ENCODE assay signal across 1 cellular context in genomic region chr11:76579047-76579751, GRCh38.
TF ChIP-seq lines count a peak whose summit lies in the region.

No MANE protein-coding gene starts in this region.

TF ChIP-seq in GM23338, 12 proteins besides CTCF, POLR2A, EP300 and RAD21 (continued from another document):
- no peak for TF ChIP-seq ZNF462 (CRISPR knock-in tag; IDR thresholded peaks at IDR 0.05)
- TF ChIP-seq ETS1 (IDR thresholded peaks at IDR 0.05), result no peak
- no peak for TF ChIP-seq STAT1 (IDR thresholded peaks at IDR 0.05; ENCODE audit: unreplicated experiment)
- TF ChIP-seq POLR2AphosphoS5 (IDR thresholded peaks at IDR 0.05; ENCODE audit: low read depth), result no peak
- no peak for TF ChIP-seq CREB1 (CRISPR knock-in tag; IDR thresholded peaks at IDR 0.05; ENCODE audit: low read depth)
- TF ChIP-seq EZH2phosphoT487 (IDR thresholded peaks at IDR 0.05; ENCODE audit: unreplicated experiment), result no peak
- no peak for TF ChIP-seq EZH2 (IDR thresholded peaks at IDR 0.05; ENCODE audit: low read depth, unreplicated experiment)
- TF ChIP-seq ZNF331 (CRISPR knock-in tag; IDR thresholded peaks at IDR 0.05; ENCODE audit: low read depth), result no peak
- no peak for TF ChIP-seq JUNB (IDR thresholded peaks at IDR 0.05; ENCODE audit: unreplicated experiment)
